8 cellular contexts compared by ENCODE assay signal in the genomic region with DNA sequence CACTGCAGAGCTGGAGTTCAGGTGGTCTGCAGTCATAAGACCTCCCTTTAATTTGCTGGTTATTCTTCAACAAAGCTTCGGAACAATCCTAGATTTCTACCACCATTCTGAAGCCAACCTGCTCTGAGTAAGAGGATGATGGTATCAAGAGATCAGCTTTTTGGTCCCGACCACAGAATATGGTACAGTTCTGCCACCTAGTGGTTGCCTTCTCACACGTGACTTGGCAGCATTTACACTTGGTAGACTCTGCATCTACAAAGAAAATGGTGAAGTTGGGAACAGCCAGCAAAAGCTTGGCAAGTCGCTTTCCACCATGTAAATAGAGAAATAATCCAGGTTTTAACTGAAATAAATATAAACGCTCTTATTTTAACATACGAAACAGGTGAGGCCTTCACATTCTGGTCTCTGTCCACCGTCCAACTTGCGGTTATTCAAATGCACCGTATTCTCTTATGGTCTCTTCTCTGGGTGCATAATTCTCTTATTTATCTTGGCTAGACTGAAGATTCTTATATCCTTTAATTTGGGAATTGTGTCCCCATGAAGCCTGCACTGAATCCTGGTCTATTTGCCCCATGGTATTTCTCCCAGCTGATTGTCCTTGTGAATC.
DNase-seq lines count a peak whose midpoint lies in the region; ATAC-seq, FAIRE-seq and TF ChIP-seq lines count a peak whose summit lies in the region.

No MANE protein-coding gene starts in this region.

- no peak overlapping the region for H3K4me3 ChIP-seq in fibroblast of villous mesenchyme (ENCODE audit: low read depth, low read length)
- H3K4me3 ChIP-seq in pancreas: no peak overlapping the region

- no peaks in the 10 kb centered on the region for H3K9me3 ChIP-seq in pancreas

- H3K27ac ChIP-seq in pancreas: no peak overlapping the region

- peak; percentile 54 for TF ChIP-seq CTCF in GM20000 (IDR thresholded peaks at IDR 0.05; ENCODE audit: extremely low read depth, missing control alignments)
- peak; percentile 54 for TF ChIP-seq CTCF in fibroblast of villous mesenchyme (IDR thresholded peaks at IDR 0.05; ENCODE audit: insufficient read depth, low read depth, low read length)
- TF ChIP-seq CTCF in pancreas (IDR thresholded peaks at IDR 0.05): peak; percentile 21 to 61 (median 50)

- ATAC-seq in HG03469 (IDR thresholded peaks at IDR 0.05; ENCODE audit: unreplicated experiment) (peak; percentile 99), pancreas (peak; percentile 76 to 94 (median 94))

- H3K4me1 ChIP-seq in pancreas: no peaks in the 10 kb centered on the region

- H3K36me3 ChIP-seq in pancreas: no peaks in the 10 kb centered on the region

- no peaks in the 10 kb centered on the region for H3K27me3 ChIP-seq in pancreas

- intact Hi-C loops in pancreas (cut with DNase I): loop anchor here in 1 of 3 donors (5.0 kb wide), 1 partner anchor 582 kb away; no protein-coding TSS in a partner anchor

- WGBS in pancreas, 2 donors: 44 to 47% methylated on average over 9 of the region's 9 CpGs

- DNase-seq in G401 (ENCODE audit: low spot score) (peak; percentile 57), GM20000 (ENCODE audit: low spot score) (peak; percentile 49), NCI-H460 (ENCODE audit: extremely low read depth, low read depth) (peak; percentile 72), fibroblast of villous mesenchyme (ENCODE audit: low read depth) (peak; percentile 28), pancreas (peak in 4 of 6 donors; percentile 35 to 71 (median 50))
- DNase-seq in activated CD4-positive, alpha-beta T cell treated with anti-CD3 and anti-CD28 coated beads, Interleukin-2, amount 50 U/mL, for 1 hour: peak; percentile 8
- no peak for DNase-seq in effector CD8-positive, alpha-beta T cell (lab: John Stamatoyannopoulos, UW)

- FAIRE-seq in pancreas (lab: Jason Lieb, UNC): no peak

- in situ Hi-C loops in G401 (cut with HindIII; ENCODE audit: low sequenced_read_pairs): no loop called here
